ENCODE assay signal across 8 cellular contexts in genomic region chr13:51803422-51804294, GRCh38. TPM values are rescaled to one million over a fixed set of nuclear protein-coding genes. Genes with fewer than 3 reads are reported as not detected.
A peak's percentile ranks its signal among the peaks of the same experiment; 100 is the strongest.
DNase-seq lines count a peak whose midpoint lies in the region; ATAC-seq and TF ChIP-seq lines count a peak whose summit lies in the region.

DHRS12 (minus strand) TSS chr13:51804163; CDS start chr13:51799659, 4,504 bp downstream.

- H3K4me1 Mint-ChIP-seq in activated CD4-positive, alpha-beta T cell treated with anti-CD3 and anti-CD28 coated beads, Interleukin-2, amount 10 ng/mL, durations not matched to agents 7 days and 5 days = peaks cover 41% of the 10 kb centered on the region

- TF ChIP-seq POLR2A in GM18951 (IDR thresholded peaks at IDR 0.05; ENCODE audit: extremely low read depth, insufficient read depth, insufficient read length) = peak; percentile 85

- DNase-seq in BE2C = peak; percentile 89
- DNase-seq in NCI-H524 (lab: John Stamatoyannopoulos, UW) = peak; percentile 53 to 82
- DNase-seq in activated CD4-positive, alpha-beta T cell treated with anti-CD3 and anti-CD28 coated beads, Interleukin-2, amount 10 ng/mL, durations not matched to agents 7 days and 5 days = peak; percentile 88
- DNase-seq in cortex of kidney (lab: John Stamatoyannopoulos, UW) = peak; percentile 17
- peak; percentile 93 to 98 for DNase-seq in left lung
- DNase-seq in stimulated activated CD4-positive, alpha-beta T cell treated with anti-CD3 and anti-CD28 coated beads, Interleukin-2, amount 100 ng/mL, for 48 hours = peak; percentile 73 to 76

- no peaks in the 10 kb centered on the region for H3K27me3 Mint-ChIP-seq in activated CD4-positive, alpha-beta T cell treated with anti-CD3 and anti-CD28 coated beads, Interleukin-2, amount 10 ng/mL, durations not matched to agents 7 days and 5 days

- H3K9me3 ChIP-seq in BE2C = no peaks in the 10 kb centered on the region
- no peaks in the 10 kb centered on the region for H3K9me3 ChIP-seq in left lung

- peak within 1 kb of the TSS; percentile 99 for H3K27ac Mint-ChIP-seq in activated CD4-positive, alpha-beta T cell treated with anti-CD3 and anti-CD28 coated beads, Interleukin-2, amount 10 ng/mL, durations not matched to agents 7 days and 5 days

- in situ Hi-C loops in GM18951 (cut with MboI; ENCODE audit: low sequenced_read_pairs, unreplicated experiment) = no loop called here

- CTCF ChIA-PET in activated CD4-positive, alpha-beta T cell treated with anti-CD3 and anti-CD28 coated beads, Interleukin-2, amount 10 ng/mL, durations not matched to agents 7 days and 5 days (lab: Charles Lee) = interaction anchor here (1.1 kb wide), 1 partner anchor 10 kb away, joined by 3 read pairs; no protein-coding TSS in a partner anchor

- H3K27me3 ChIP-seq in BE2C (no peaks in the 10 kb centered on the region), left lung (no peaks in the 10 kb centered on the region)

- peaks cover 3% of the 10 kb centered on the region for H3K36me3 Mint-ChIP-seq in activated CD4-positive, alpha-beta T cell treated with anti-CD3 and anti-CD28 coated beads, Interleukin-2, amount 10 ng/mL, durations not matched to agents 7 days and 5 days (ENCODE audit: low read depth)

- H3K4me1 ChIP-seq in BE2C (peaks cover 18% of the 10 kb centered on the region), left lung (peaks cover 17 to 40% of the 10 kb centered on the region in 2 donors)

- H3K9me3 Mint-ChIP-seq in activated CD4-positive, alpha-beta T cell treated with anti-CD3 and anti-CD28 coated beads, Interleukin-2, amount 10 ng/mL, durations not matched to agents 7 days and 5 days = no peaks in the 10 kb centered on the region

- POLR2A ChIA-PET in activated CD4-positive, alpha-beta T cell treated with anti-CD3 and anti-CD28 coated beads, Interleukin-2, amount 10 ng/mL, durations not matched to agents 7 days and 5 days (lab: Charles Lee) = no interaction called here

- ATAC-seq in HG03159 (IDR thresholded peaks at IDR 0.05; ENCODE audit: unreplicated experiment) (peak; percentile 90), left lung (peak; percentile 91)

- intact Hi-C loops in left lung (cut with DNase I) = no loop called here

- peak within 1 kb of the TSS; percentile 98 to 99 for H3K27ac ChIP-seq in left lung

- H3K4me3 Mint-ChIP-seq in activated CD4-positive, alpha-beta T cell treated with anti-CD3 and anti-CD28 coated beads, Interleukin-2, amount 10 ng/mL, durations not matched to agents 7 days and 5 days = peak within 1 kb of the TSS; percentile 86

- no peaks in the 10 kb centered on the region for H3K36me3 ChIP-seq in BE2C
- no peaks in the 10 kb centered on the region for H3K36me3 ChIP-seq in left lung

- TF ChIP-seq CTCF in BE2C (IDR thresholded peaks at IDR 0.05; ENCODE audit: low read depth, low read length) = no peak
- peak in 1 of 2 donors; percentile 21 for TF ChIP-seq CTCF in left lung (IDR thresholded peaks at IDR 0.05)

- H3K4me3 ChIP-seq in BE2C (ENCODE audit: low read depth, low read length) (peak within 1 kb of the TSS; percentile 78), left lung (peak within 1 kb of the TSS; percentile 61 to 65)

RNA-seq across cellular contexts. Expression of gene DHRS12, which starts in this region (rescaled TPM):
- polyA plus RNA-seq in BE2C (2012; ENCODE audit: insufficient read depth, insufficient read length, low read depth) = 11.0 TPM
- total RNA-seq in activated CD4-positive, alpha-beta T cell treated with anti-CD3 and anti-CD28 coated beads, Interleukin-2, amount 10 ng/mL, durations not matched to agents 7 days and 5 days = 1 to 10 TPM; 9.5 to 9.7 TPM
- 10 to 100 TPM; 11.7 to 12.4 TPM for total RNA-seq in left lung

Comparison
In these comparisons a context has a peak if more than half of its experiments do, and no peak if none do; other contexts are left out.
1. Peak in every context shown above with its lines: DNase-seq, ATAC-seq, H3K4me3 ChIP-seq and H3K27ac ChIP-seq.
2. DNase-seq: peak in every context shown above with its lines; median percentile 96 in left lung; 89 in BE2C; 88 in activated CD4-positive, alpha-beta T cell treated with anti-CD3 and anti-CD28 coated beads, Interleukin-2, amount 10 ng/mL, durations not matched to agents 7 days and 5 days; 74 in stimulated activated CD4-positive, alpha-beta T cell treated with anti-CD3 and anti-CD28 coated beads, Interleukin-2, amount 100 ng/mL, for 48 hours; 68 in NCI-H524; 17 in cortex of kidney.